31 cellular contexts compared by ENCODE assay signal in genomic region chr4:72378901-72379300, GRCh38.
"Had no signal": no experiment of that assay in that cellular context is flagged by ENCODE, and none has a peak within 500 bp of the region (broad histone marks: within the 10 kb centered on the region; RNA-seq: fewer than 3 reads in every experiment).

No MANE protein-coding gene starts in this region.

- DNase-seq: activated CD4-positive, alpha-beta T cell treated with anti-CD3 and anti-CD28 coated beads, Interleukin-2, amount 10 ng/mL, durations not matched to agents 24 days and 14 days; activated CD4-positive, alpha-beta T cell treated with anti-CD3 and anti-CD28 coated beads, Interleukin-2, amount 50 U/mL, for 4 hours; activated CD8-positive, alpha-beta T cell treated with anti-CD3 and anti-CD28 coated beads for 36 hours; activated effector memory CD4-positive, alpha-beta T cell treated with anti-CD3 and anti-CD28 coated beads, Interleukin-2, amount 50 U/mL, for 16 hours; activated naive CD4-positive, alpha-beta T cell treated with Interleukin-2 at 50 U/mL for 16 hours; activated naive CD8-positive, alpha-beta T cell treated with anti-CD3 and anti-CD28 coated beads, Interleukin-2, amount 10 ng/mL, durations not matched to agents 7 days and 5 days; activated T-cell treated with anti-CD3 and anti-CD28 coated beads, Interleukin-2, amount 50 U/mL, for 1 hour; activated T-cell treated with anti-CD3 and anti-CD28 coated beads, Interleukin-2, amount 50 U/mL, for 72 hours; amygdala; Kasumi-1; MG63; MV-4-11; NCI-H1092; NCI-H1436 treated with DMSO at 0.1 percent for 48 hours; NCI-H1694 treated with DMSO at 0.1 percent for 48 hours; NCI-H2029; NCI-H446; NCI-H510A treated with DMSO at 0.1 percent for 48 hours; NCI-H526 treated with DMSO at 0.1 percent for 48 hours; NCI-H774; SHP77; SK-N-SH had no signal

- H3K9me3 ChIP-seq: ascending aorta, SJSA1, SK-N-SH had no signal

- H3K36me3 Mint-ChIP-seq: activated naive CD4-positive, alpha-beta T cell treated with anti-CD3 and anti-CD28 coated beads, Interleukin-2, amount 50 U/mL, for 24 hours; activated naive CD8-positive, alpha-beta T cell treated with anti-CD3 and anti-CD28 coated beads, Interleukin-2, amount 10 ng/mL, durations not matched to agents 7 days and 5 days had no signal

- H3K4me3 Mint-ChIP-seq: activated CD4-positive, alpha-beta T cell treated with anti-CD3 and anti-CD28 coated beads, Interleukin-2, amount 10 ng/mL, durations not matched to agents 24 days and 14 days; activated CD8-positive, alpha-beta T cell treated with anti-CD3 and anti-CD28 coated beads for 36 hours; activated naive CD4-positive, alpha-beta T cell treated with anti-CD3 and anti-CD28 coated beads, Interleukin-2, amount 50 U/mL, for 24 hours; activated naive CD8-positive, alpha-beta T cell treated with anti-CD3 and anti-CD28 coated beads, Interleukin-2, amount 10 ng/mL, durations not matched to agents 7 days and 5 days; activated T-cell treated with anti-CD3 and anti-CD28 coated beads, Interleukin-2, amount 50 U/mL, for 72 hours; activated T-helper 17 cell treated with anti-CD3 and anti-CD28 coated beads, Interleukin-2, amount 50 U/mL, for 72 hours; central memory CD8-positive, alpha-beta T cell; T-helper 1 cell treated with Interleukin-12 subunit alpha and Interleukin-12 subunit beta and Interleukin-4 antibody, amounts not matched to agents 30 μg/mL and 1 μg/mL, for 36 hours; T-helper 2 cell treated with Interferon-gamma antibody and Interleukin-4, amounts not matched to agents 5 μg/mL and 100 μg/mL, for 36 hours had no signal

- H3K4me1 ChIP-seq: SJSA1 had no signal

- H3K27ac Mint-ChIP-seq: activated CD4-positive, alpha-beta T cell treated with anti-CD3 and anti-CD28 coated beads, Interleukin-2, amount 10 ng/mL, durations not matched to agents 24 days and 14 days; activated CD8-positive, alpha-beta T cell treated with anti-CD3 and anti-CD28 coated beads for 36 hours; activated naive CD4-positive, alpha-beta T cell treated with anti-CD3 and anti-CD28 coated beads, Interleukin-2, amount 50 U/mL, for 24 hours; activated naive CD8-positive, alpha-beta T cell treated with anti-CD3 and anti-CD28 coated beads, Interleukin-2, amount 10 ng/mL, durations not matched to agents 7 days and 5 days; activated T-cell treated with anti-CD3 and anti-CD28 coated beads, Interleukin-2, amount 50 U/mL, for 72 hours; activated T-helper 17 cell treated with anti-CD3 and anti-CD28 coated beads, Interleukin-2, amount 50 U/mL, for 72 hours; T-helper 1 cell treated with Interleukin-12 subunit alpha and Interleukin-12 subunit beta and Interleukin-4 antibody, amounts not matched to agents 30 μg/mL and 1 μg/mL, for 36 hours; T-helper 2 cell treated with Interferon-gamma antibody and Interleukin-4, amounts not matched to agents 5 μg/mL and 100 μg/mL, for 36 hours had no signal

- H3K27me3 ChIP-seq: ascending aorta, cardiac muscle cell, MG63, SJSA1 had no signal

- H3K4me2 ChIP-seq: SK-N-SH had no signal

- H3K36me3 ChIP-seq: ascending aorta, cardiac muscle cell, SJSA1 had no signal

- H3K27me3 Mint-ChIP-seq: activated CD4-positive, alpha-beta T cell treated with anti-CD3 and anti-CD28 coated beads, Interleukin-2, amount 10 ng/mL, durations not matched to agents 24 days and 14 days; activated CD8-positive, alpha-beta T cell treated with anti-CD3 and anti-CD28 coated beads for 36 hours; activated naive CD4-positive, alpha-beta T cell treated with anti-CD3 and anti-CD28 coated beads, Interleukin-2, amount 50 U/mL, for 24 hours; activated naive CD8-positive, alpha-beta T cell treated with anti-CD3 and anti-CD28 coated beads, Interleukin-2, amount 10 ng/mL, durations not matched to agents 7 days and 5 days; activated T-helper 17 cell treated with anti-CD3 and anti-CD28 coated beads, Interleukin-2, amount 50 U/mL, for 72 hours; central memory CD8-positive, alpha-beta T cell had no signal

- ATAC-seq: activated CD8-positive, alpha-beta T cell treated with anti-CD3 and anti-CD28 coated beads for 36 hours; activated T-cell treated with anti-CD3 and anti-CD28 coated beads, Interleukin-2, amount 50 U/mL, for 72 hours; activated T-helper 17 cell treated with anti-CD3 and anti-CD28 coated beads, Interleukin-2, amount 50 U/mL, for 72 hours; Panc1 had no signal

- H3K27ac ChIP-seq: ascending aorta, cardiac muscle cell, SJSA1 had no signal

- H3K9me2 ChIP-seq: SK-N-SH had no signal

- H3K9me3 Mint-ChIP-seq: activated CD4-positive, alpha-beta T cell treated with anti-CD3 and anti-CD28 coated beads, Interleukin-2, amount 10 ng/mL, durations not matched to agents 24 days and 14 days; activated CD8-positive, alpha-beta T cell treated with anti-CD3 and anti-CD28 coated beads for 36 hours; activated naive CD4-positive, alpha-beta T cell treated with anti-CD3 and anti-CD28 coated beads, Interleukin-2, amount 50 U/mL, for 24 hours; activated naive CD8-positive, alpha-beta T cell treated with anti-CD3 and anti-CD28 coated beads, Interleukin-2, amount 10 ng/mL, durations not matched to agents 7 days and 5 days; activated T-cell treated with anti-CD3 and anti-CD28 coated beads, Interleukin-2, amount 50 U/mL, for 72 hours; activated T-helper 17 cell treated with anti-CD3 and anti-CD28 coated beads, Interleukin-2, amount 50 U/mL, for 72 hours; central memory CD8-positive, alpha-beta T cell; T-helper 1 cell treated with Interleukin-12 subunit alpha and Interleukin-12 subunit beta and Interleukin-4 antibody, amounts not matched to agents 30 μg/mL and 1 μg/mL, for 36 hours; T-helper 2 cell treated with Interferon-gamma antibody and Interleukin-4, amounts not matched to agents 5 μg/mL and 100 μg/mL, for 36 hours had no signal

- H3K4me1 Mint-ChIP-seq: activated CD4-positive, alpha-beta T cell treated with anti-CD3 and anti-CD28 coated beads, Interleukin-2, amount 10 ng/mL, durations not matched to agents 24 days and 14 days; activated naive CD4-positive, alpha-beta T cell treated with anti-CD3 and anti-CD28 coated beads, Interleukin-2, amount 50 U/mL, for 24 hours; activated naive CD8-positive, alpha-beta T cell treated with anti-CD3 and anti-CD28 coated beads, Interleukin-2, amount 10 ng/mL, durations not matched to agents 7 days and 5 days; activated T-helper 17 cell treated with anti-CD3 and anti-CD28 coated beads, Interleukin-2, amount 50 U/mL, for 72 hours; central memory CD8-positive, alpha-beta T cell had no signal

- H3K9ac ChIP-seq: SK-N-SH had no signal

- H3K4me3 ChIP-seq: ascending aorta, cardiac muscle cell, MG63, SJSA1 had no signal
